In genomic region chr13:67557642-67558241, GRCh38 we compare ENCODE assay signal across 1 cellular context.
TF ChIP-seq lines count a peak whose summit lies in the region.

No MANE protein-coding gene starts in this region.

TF ChIP-seq in HEK293, 187 proteins besides CTCF, POLR2A, EP300 and RAD21 (continued from another document):
- TF ChIP-seq, protein P1, sequence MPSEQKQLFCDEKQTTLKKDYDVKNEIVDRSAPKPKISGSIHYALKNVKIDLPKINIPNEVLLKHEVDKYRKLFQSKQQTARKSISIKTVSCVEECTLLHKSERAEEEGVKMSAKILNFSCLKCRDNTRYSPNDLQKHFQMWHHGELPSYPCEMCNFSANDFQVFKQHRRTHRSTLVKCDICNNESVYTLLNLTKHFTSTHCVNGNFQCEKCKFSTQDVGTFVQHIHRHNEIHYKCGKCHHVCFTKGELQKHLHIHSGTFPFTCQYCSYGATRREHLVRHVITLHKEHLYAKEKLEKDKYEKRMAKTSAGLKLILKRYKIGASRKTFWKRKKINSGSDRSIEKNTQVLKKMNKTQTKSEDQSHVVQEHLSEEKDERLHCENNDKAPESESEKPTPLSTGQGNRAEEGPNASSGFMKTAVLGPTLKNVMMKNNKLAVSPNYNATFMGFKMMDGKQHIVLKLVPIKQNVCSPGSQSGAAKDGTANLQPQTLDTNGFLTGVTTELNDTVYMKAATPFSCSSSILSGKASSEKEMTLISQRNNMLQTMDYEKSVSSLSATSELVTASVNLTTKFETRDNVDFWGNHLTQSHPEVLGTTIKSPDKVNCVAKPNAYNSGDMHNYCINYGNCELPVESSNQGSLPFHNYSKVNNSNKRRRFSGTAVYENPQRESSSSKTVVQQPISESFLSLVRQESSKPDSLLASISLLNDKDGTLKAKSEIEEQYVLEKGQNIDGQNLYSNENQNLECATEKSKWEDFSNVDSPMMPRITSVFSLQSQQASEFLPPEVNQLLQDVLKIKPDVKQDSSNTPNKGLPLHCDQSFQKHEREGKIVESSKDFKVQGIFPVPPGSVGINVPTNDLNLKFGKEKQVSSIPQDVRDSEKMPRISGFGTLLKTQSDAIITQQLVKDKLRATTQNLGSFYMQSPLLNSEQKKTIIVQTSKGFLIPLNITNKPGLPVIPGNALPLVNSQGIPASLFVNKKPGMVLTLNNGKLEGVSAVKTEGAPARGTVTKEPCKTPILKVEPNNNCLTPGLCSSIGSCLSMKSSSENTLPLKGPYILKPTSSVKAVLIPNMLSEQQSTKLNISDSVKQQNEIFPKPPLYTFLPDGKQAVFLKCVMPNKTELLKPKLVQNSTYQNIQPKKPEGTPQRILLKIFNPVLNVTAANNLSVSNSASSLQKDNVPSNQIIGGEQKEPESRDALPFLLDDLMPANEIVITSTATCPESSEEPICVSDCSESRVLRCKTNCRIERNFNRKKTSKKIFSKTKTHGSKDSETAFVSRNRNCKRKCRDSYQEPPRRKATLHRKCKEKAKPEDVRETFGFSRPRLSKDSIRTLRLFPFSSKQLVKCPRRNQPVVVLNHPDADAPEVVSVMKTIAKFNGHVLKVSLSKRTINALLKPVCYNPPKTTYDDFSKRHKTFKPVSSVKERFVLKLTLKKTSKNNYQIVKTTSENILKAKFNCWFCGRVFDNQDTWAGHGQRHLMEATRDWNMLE (tag by site-specific recombination; conservative IDR thresholded peaks at IDR 0.05; ENCODE audit: low read depth) = no peak
- TF ChIP-seq, protein P2, sequence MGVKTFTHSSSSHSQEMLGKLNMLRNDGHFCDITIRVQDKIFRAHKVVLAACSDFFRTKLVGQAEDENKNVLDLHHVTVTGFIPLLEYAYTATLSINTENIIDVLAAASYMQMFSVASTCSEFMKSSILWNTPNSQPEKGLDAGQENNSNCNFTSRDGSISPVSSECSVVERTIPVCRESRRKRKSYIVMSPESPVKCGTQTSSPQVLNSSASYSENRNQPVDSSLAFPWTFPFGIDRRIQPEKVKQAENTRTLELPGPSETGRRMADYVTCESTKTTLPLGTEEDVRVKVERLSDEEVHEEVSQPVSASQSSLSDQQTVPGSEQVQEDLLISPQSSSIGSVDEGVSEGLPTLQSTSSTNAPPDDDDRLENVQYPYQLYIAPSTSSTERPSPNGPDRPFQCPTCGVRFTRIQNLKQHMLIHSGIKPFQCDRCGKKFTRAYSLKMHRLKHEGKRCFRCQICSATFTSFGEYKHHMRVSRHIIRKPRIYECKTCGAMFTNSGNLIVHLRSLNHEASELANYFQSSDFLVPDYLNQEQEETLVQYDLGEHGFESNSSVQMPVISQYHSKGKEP (tag by site-specific recombination; IDR thresholded peaks at IDR 0.05) = no peak
- TF ChIP-seq ZNF621 (tag by site-specific recombination; IDR thresholded peaks at IDR 0.05) = no peak
- TF ChIP-seq, protein P3, sequence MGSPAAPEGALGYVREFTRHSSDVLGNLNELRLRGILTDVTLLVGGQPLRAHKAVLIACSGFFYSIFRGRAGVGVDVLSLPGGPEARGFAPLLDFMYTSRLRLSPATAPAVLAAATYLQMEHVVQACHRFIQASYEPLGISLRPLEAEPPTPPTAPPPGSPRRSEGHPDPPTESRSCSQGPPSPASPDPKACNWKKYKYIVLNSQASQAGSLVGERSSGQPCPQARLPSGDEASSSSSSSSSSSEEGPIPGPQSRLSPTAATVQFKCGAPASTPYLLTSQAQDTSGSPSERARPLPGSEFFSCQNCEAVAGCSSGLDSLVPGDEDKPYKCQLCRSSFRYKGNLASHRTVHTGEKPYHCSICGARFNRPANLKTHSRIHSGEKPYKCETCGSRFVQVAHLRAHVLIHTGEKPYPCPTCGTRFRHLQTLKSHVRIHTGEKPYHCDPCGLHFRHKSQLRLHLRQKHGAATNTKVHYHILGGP (tag by site-specific recombination; IDR thresholded peaks at IDR 0.05) = no peak
